Comparison of ENCODE assay signal across 14 cellular contexts in the genomic region with DNA sequence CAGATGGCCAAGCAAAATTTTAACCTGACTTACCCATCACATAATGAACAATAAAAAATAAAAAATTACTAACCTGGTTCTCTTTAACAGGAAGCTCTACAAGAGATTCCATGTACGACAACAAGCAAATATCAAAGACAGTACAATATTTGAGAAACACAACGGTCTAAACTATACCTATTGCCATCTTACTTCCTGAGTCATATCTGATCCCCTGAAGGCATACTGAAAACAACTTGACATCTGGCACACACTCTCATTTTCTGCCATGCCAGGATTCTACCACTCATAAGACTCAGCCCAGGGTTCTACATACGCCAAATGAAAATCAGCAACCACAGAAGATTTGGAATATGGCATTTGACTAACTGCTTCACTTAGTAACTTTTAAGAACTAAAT. TPM values are rescaled to one million over a fixed set of nuclear protein-coding genes. Genes with fewer than 3 reads are reported as not detected.
DNase-seq lines count a peak whose midpoint lies in the region; ATAC-seq and TF ChIP-seq lines count a peak whose summit lies in the region.
"Had no signal": no experiment of that assay in that cellular context is flagged by ENCODE, and none has a peak within 500 bp of the region (broad histone marks: within the 10 kb centered on the region; RNA-seq: fewer than 3 reads in every experiment).

No MANE protein-coding gene starts in this region.

- 92% methylated on average over 3 of the region's 3 CpGs for WGBS in smooth muscle cell (ENCODE audit: low lambda C conversion rate)

- peak overlapping the region; percentile 49 to 94 (median 80) for H3K27ac Mint-ChIP-seq in CD4-positive, alpha-beta memory T cell
- peak overlapping the region; percentile 77 for H3K27ac Mint-ChIP-seq in T-helper 17 cell

- H3K79me2 ChIP-seq in smooth muscle cell (ENCODE audit: low read depth) = peaks cover 100% of the 10 kb centered on the region

- no peaks in the 10 kb centered on the region for H3K36me3 ChIP-seq in CD4-positive, alpha-beta memory T cell (ENCODE audit: insufficient read depth, low read length)
- H3K36me3 ChIP-seq in ascending aorta (peaks cover 5 to 14% of the 10 kb centered on the region in 2 donors), smooth muscle cell (ENCODE audit: low read depth) (no peaks in the 10 kb centered on the region)

- H3K27ac ChIP-seq in CD4-positive, alpha-beta memory T cell (ENCODE audit: low read depth, low read length) = no peak overlapping the region
- H3K27ac ChIP-seq in ascending aorta (no peak overlapping the region), smooth muscle cell (ENCODE audit: low read depth) (no peak overlapping the region)
- H3K27ac ChIP-seq: C4-2B had no signal

- H3K9me3 ChIP-seq in CD4-positive, alpha-beta memory T cell (ENCODE audit: control insufficient read depth in 1 of 2, low read length in 2 of 2) = no peaks in the 10 kb centered on the region
- H3K9me3 ChIP-seq in T-helper 17 cell (ENCODE audit: control insufficient read depth, low read length, poor library complexity, severe bottlenecking) (no peaks in the 10 kb centered on the region), ascending aorta (no peaks in the 10 kb centered on the region), smooth muscle cell (replicated peaks; ENCODE audit: low read depth) (no peaks in the 10 kb centered on the region)

- H3K4me3 Mint-ChIP-seq in CD4-positive, alpha-beta memory T cell = peak overlapping the region in 7 of 8 donors; percentile 37 to 82 (median 65)
- H3K4me3 Mint-ChIP-seq in T-helper 17 cell = peak overlapping the region; percentile 25

- no peak overlapping the region for H3K9ac ChIP-seq in smooth muscle cell (ENCODE audit: low read depth)

- intact Hi-C loops in CD4-positive, alpha-beta memory T cell (cut with micrococcal nuclease) = loop anchor here (2.0 to 5.0 kb wide), 2 partner anchors 29 to 44 kb away; no protein-coding TSS in a partner anchor
- intact Hi-C loops in ascending aorta (cut with DNase I) = no loop called here

- H3K27me3 Mint-ChIP-seq in CD4-positive, alpha-beta memory T cell = no peaks in the 10 kb centered on the region
- H3K27me3 Mint-ChIP-seq in T-helper 17 cell = no peaks in the 10 kb centered on the region

- H3K9me3 Mint-ChIP-seq in CD4-positive, alpha-beta memory T cell = no peaks in the 10 kb centered on the region

- CTCF ChIA-PET in CD4-positive, alpha-beta memory T cell (lab: Charles Lee; ENCODE audit: partially characterized antibody) = interaction anchor here (0.6 to 1.2 kb wide), 5 partner anchors 13 to 71 kb away, joined by 3 to 5 read pairs (median 3); no protein-coding TSS in a partner anchor

- no peak for TF ChIP-seq POLR2A in GM18505 (IDR thresholded peaks at IDR 0.05; ENCODE audit: borderline replicate concordance, extremely low read depth, insufficient read depth, insufficient read length)

- DNase-seq in CD4-positive, alpha-beta memory T cell = peak in 3 of 5 donors; percentile 13 to 28 (median 26)
- DNase-seq in ELR (ENCODE audit: low read depth) (peak; percentile 36), T-helper 17 cell (no peak), epithelial cell of esophagus (ENCODE audit: low read depth) (peak; percentile 64), ascending aorta (ENCODE audit: low spot score in 2 of 2) (no peak), smooth muscle cell (lab: John Stamatoyannopoulos, UW; ENCODE audit: unreplicated experiment) (no peak)
- no peak for DNase-seq in stimulated activated naive CD4-positive, alpha-beta T cell treated with Interleukin-2 at 50 U/mL for 16 hours (lab: John Stamatoyannopoulos, UW)
- DNase-seq: activated effector memory CD4-positive, alpha-beta T cell treated with anti-CD3 and anti-CD28 coated beads, Interleukin-2, amount 50 U/mL, for 16 hours; caudate nucleus; head of caudate nucleus; left cardiac atrium; stimulated activated CD4-positive, alpha-beta T cell treated with anti-CD3 and anti-CD28 coated beads, Interleukin-2, amount 100 ng/mL, for 48 hours had no signal

- TF ChIP-seq CTCF in epithelial cell of esophagus (IDR thresholded peaks at IDR 0.05; ENCODE audit: insufficient read depth, low read depth, low read length, missing control alignments) (no peak), ascending aorta (IDR thresholded peaks at IDR 0.05) (no peak), smooth muscle cell (IDR thresholded peaks at IDR 0.05; ENCODE audit: borderline replicate concordance, insufficient read depth, poor library complexity, severe bottlenecking) (no peak)

- no peaks in the 10 kb centered on the region for H3K27me3 ChIP-seq in CD4-positive, alpha-beta memory T cell (ENCODE audit: insufficient read depth, low read length)
- no peaks in the 10 kb centered on the region for H3K27me3 ChIP-seq in ascending aorta
- no peaks in the 10 kb centered on the region for H3K27me3 ChIP-seq in smooth muscle cell (ENCODE audit: low read depth)

- H3K4me2 ChIP-seq in smooth muscle cell = no peak overlapping the region

- peaks cover 100% of the 10 kb centered on the region for H4K20me1 ChIP-seq in smooth muscle cell (ENCODE audit: low read depth)

- no peak overlapping the region for H2AFZ ChIP-seq in smooth muscle cell (ENCODE audit: low read depth)

- peaks cover 32 to 74% (median 49%) of the 10 kb centered on the region in 4 donors for H3K4me1 Mint-ChIP-seq in CD4-positive, alpha-beta memory T cell
- H3K4me1 Mint-ChIP-seq in T-helper 17 cell = peaks cover 40% of the 10 kb centered on the region

- H3K4me1 ChIP-seq in CD4-positive, alpha-beta memory T cell (ENCODE audit: insufficient read depth, low read length) = peaks cover 73% of the 10 kb centered on the region
- H3K4me1 ChIP-seq in ascending aorta (peaks cover 0 to 20% of the 10 kb centered on the region in 2 donors), smooth muscle cell (ENCODE audit: low read depth) (no peaks in the 10 kb centered on the region)

- peak; percentile 36 for ATAC-seq in T-helper 17 cell
- ATAC-seq in GM18505 (IDR thresholded peaks at IDR 0.05; ENCODE audit: unreplicated experiment) = no peak
- ATAC-seq: left cardiac atrium had no signal

- POLR2A ChIA-PET in CD4-positive, alpha-beta memory T cell (lab: Charles Lee; ENCODE audit: partially characterized antibody) = interaction anchor here (0.9 to 3.5 kb wide), 7 partner anchors 9 to 134 kb away, joined by 3 to 19 read pairs (median 7); a partner anchor contains a TSS

- peaks cover 0 to 4% of the 10 kb centered on the region in 2 donors for H3K36me3 Mint-ChIP-seq in CD4-positive, alpha-beta memory T cell
- no peaks in the 10 kb centered on the region for H3K36me3 Mint-ChIP-seq in T-helper 17 cell (ENCODE audit: low read depth)

- H3K4me3 ChIP-seq in CD4-positive, alpha-beta memory T cell (ENCODE audit: low read length in 2 of 2) = no peak overlapping the region
- H3K4me3 ChIP-seq in epithelial cell of esophagus (ENCODE audit: low read length) = no peak overlapping the region
- no peak overlapping the region for H3K4me3 ChIP-seq in ascending aorta
- H3K4me3 ChIP-seq in smooth muscle cell = no peak overlapping the region

- H3F3A ChIP-seq in smooth muscle cell (ENCODE audit: low read depth) = no peaks in the 10 kb centered on the region

RNA-seq across cellular contexts. Expression of a gene that starts 13.8 kb away (rescaled TPM):
- 10 to 100 TPM; 58.6 to 61.9 TPM for total RNA-seq in CD4-positive, alpha-beta memory T cell
- 10 to 100 TPM; 14.5 to 39.6 TPM for polyA plus RNA-seq in CD4-positive, alpha-beta memory T cell
- total RNA-seq in T-helper 17 cell = 10 to 100 TPM; 66.3 to 96.5 TPM
- total RNA-seq in ascending aorta = 111 TPM
- total RNA-seq in smooth muscle cell = 66.1 and 81.7 TPM in 2 replicates
- 40.2 and 42.0 TPM in 2 replicates for polyA plus RNA-seq in smooth muscle cell

Comparison
In these comparisons a context has a peak if more than half of its experiments do, and no peak if none do; other contexts are left out.
1. DNase-seq: peak in CD4-positive, alpha-beta memory T cell (3 of 5), ELR (single experiment) and epithelial cell of esophagus (single experiment); none in T-helper 17 cell (0 of 3), ascending aorta (0 of 2), smooth muscle cell (single experiment) and stimulated activated naive CD4-positive, alpha-beta T cell treated with Interleukin-2 at 50 U/mL for 16 hours (single experiment).